ENCODE assay signal across 17 cellular contexts in genomic region chr15:29418178-29418577, GRCh38.
DNase-seq lines count a peak whose midpoint lies in the region; ATAC-seq and TF ChIP-seq lines count a peak whose summit lies in the region.
"Had no signal": no experiment of that assay in that cellular context is flagged by ENCODE, and none has a peak within 500 bp of the region (broad histone marks: within the 10 kb centered on the region; RNA-seq: fewer than 3 reads in every experiment).

No MANE protein-coding gene starts in this region.

- peak; percentile 18 for DNase-seq in activated CD4-positive, alpha-beta T cell treated with anti-CD3 and anti-CD28 coated beads, Interleukin-2, amount 10 ng/mL, durations not matched to agents 24 days and 14 days
- DNase-seq in activated CD4-positive, alpha-beta T cell treated with anti-CD3 and anti-CD28 coated beads for 1 hour: no peak
- DNase-seq in mucosa of descending colon (peak in 1 of 3 donors; percentile 27), sigmoid colon (no peak), globus pallidus (ENCODE audit: low spot score) (no peak), adrenal gland (no peak)
- no peak for DNase-seq in activated naive CD8-positive, alpha-beta T cell treated with anti-CD3 and anti-CD28 coated beads, Interleukin-2, amount 50 U/mL, for 24 hours
- DNase-seq: AML-193; Calu3; CD8-positive, alpha-beta T cell; DMS79 treated with DMSO at 0.1 percent for 48 hours; GF-D8; GM23248 had no signal

- no peak for TF ChIP-seq POLR2A in sigmoid colon (IDR thresholded peaks at IDR 0.05)
- no peak for TF ChIP-seq POLR2A in adrenal gland (IDR thresholded peaks at IDR 0.05)

- no peak overlapping the region for H3K4me3 Mint-ChIP-seq in activated CD4-positive, alpha-beta T cell treated with anti-CD3 and anti-CD28 coated beads, Interleukin-2, amount 10 ng/mL, durations not matched to agents 24 days and 14 days
- H3K4me3 Mint-ChIP-seq in activated naive CD8-positive, alpha-beta T cell treated with anti-CD3 and anti-CD28 coated beads, Interleukin-2, amount 50 U/mL, for 24 hours: no peak overlapping the region
- H3K4me3 Mint-ChIP-seq: CD8-positive, alpha-beta T cell had no signal

- no peak for TF ChIP-seq EP300 in sigmoid colon (IDR thresholded peaks at IDR 0.05)

- 57 to 69% methylated on average over 4 of the region's 4 CpGs for WGBS in sigmoid colon, 2 donors
- WGBS in adrenal gland, 4 donors: 61 to 87% (median 74%) methylated on average over 4 of the region's 4 CpGs

- H3K27me3 Mint-ChIP-seq in activated CD4-positive, alpha-beta T cell treated with anti-CD3 and anti-CD28 coated beads, Interleukin-2, amount 10 ng/mL, durations not matched to agents 24 days and 14 days: peaks cover 6% of the 10 kb centered on the region
- peaks cover 6% of the 10 kb centered on the region for H3K27me3 Mint-ChIP-seq in activated naive CD8-positive, alpha-beta T cell treated with anti-CD3 and anti-CD28 coated beads, Interleukin-2, amount 50 U/mL, for 24 hours

- H3K4me1 Mint-ChIP-seq in activated CD4-positive, alpha-beta T cell treated with anti-CD3 and anti-CD28 coated beads, Interleukin-2, amount 10 ng/mL, durations not matched to agents 24 days and 14 days: no peaks in the 10 kb centered on the region
- H3K4me1 Mint-ChIP-seq in activated naive CD8-positive, alpha-beta T cell treated with anti-CD3 and anti-CD28 coated beads, Interleukin-2, amount 50 U/mL, for 24 hours: no peaks in the 10 kb centered on the region

- H3K4me3 ChIP-seq in mucosa of descending colon: no peak overlapping the region
- H3K4me3 ChIP-seq in sigmoid colon: no peak overlapping the region
- no peak overlapping the region for H3K4me3 ChIP-seq in adrenal gland
- H3K4me3 ChIP-seq: A549, GM23248, HAP-1 had no signal

- H3K9me3 Mint-ChIP-seq in activated CD4-positive, alpha-beta T cell treated with anti-CD3 and anti-CD28 coated beads, Interleukin-2, amount 10 ng/mL, durations not matched to agents 24 days and 14 days: no peaks in the 10 kb centered on the region
- no peaks in the 10 kb centered on the region for H3K9me3 Mint-ChIP-seq in activated naive CD8-positive, alpha-beta T cell treated with anti-CD3 and anti-CD28 coated beads, Interleukin-2, amount 50 U/mL, for 24 hours
- H3K9me3 Mint-ChIP-seq: CD8-positive, alpha-beta T cell had no signal

- H3K27ac ChIP-seq in sigmoid colon (peak overlapping the region in 3 of 4 donors; percentile 52 to 71 (median 63)), adrenal gland (no peak overlapping the region)
- H3K27ac ChIP-seq: 22Rv1, A549, C4-2B, GM23248 had no signal

- no peaks in the 10 kb centered on the region for H3K36me3 Mint-ChIP-seq in activated CD4-positive, alpha-beta T cell treated with anti-CD3 and anti-CD28 coated beads, Interleukin-2, amount 10 ng/mL, durations not matched to agents 24 days and 14 days (ENCODE audit: low read depth)
- H3K36me3 Mint-ChIP-seq in activated naive CD8-positive, alpha-beta T cell treated with anti-CD3 and anti-CD28 coated beads, Interleukin-2, amount 50 U/mL, for 24 hours (ENCODE audit: low read depth): no peaks in the 10 kb centered on the region
- H3K36me3 Mint-ChIP-seq: CD8-positive, alpha-beta T cell had no signal

- peak; percentile 74 for ATAC-seq in mucosa of descending colon
- no peak for ATAC-seq in activated naive CD8-positive, alpha-beta T cell treated with anti-CD3 and anti-CD28 coated beads, Interleukin-2, amount 50 U/mL, for 24 hours
- ATAC-seq: A549; CD8-positive, alpha-beta T cell had no signal

- intact Hi-C loops in activated CD4-positive, alpha-beta T cell treated with anti-CD3 and anti-CD28 coated beads, Interleukin-2, amount 10 ng/mL, durations not matched to agents 24 days and 14 days (cut with micrococcal nuclease): no loop called here
- intact Hi-C loops in mucosa of descending colon (cut with DNase I, micrococcal nuclease): no loop called here
- intact Hi-C loops in sigmoid colon (cut with DNase I): no loop called here
- intact Hi-C loops in adrenal gland (cut with DNase I): no loop called here

- H3K9me3 ChIP-seq in mucosa of descending colon: no peaks in the 10 kb centered on the region
- no peaks in the 10 kb centered on the region for H3K9me3 ChIP-seq in sigmoid colon
- no peaks in the 10 kb centered on the region for H3K9me3 ChIP-seq in adrenal gland (replicated peaks in 1 of 3)
- H3K9me3 ChIP-seq: A549, HAP-1 had no signal

- H3K36me3 ChIP-seq in mucosa of descending colon (ENCODE audit: low read depth) (no peaks in the 10 kb centered on the region), sigmoid colon (no peaks in the 10 kb centered on the region), adrenal gland (replicated peaks in 1 of 2) (no peaks in the 10 kb centered on the region)
- H3K36me3 ChIP-seq: HAP-1 had no signal

- TF ChIP-seq CTCF in mucosa of descending colon (IDR thresholded peaks at IDR 0.05) (no peak), sigmoid colon (IDR thresholded peaks at IDR 0.05) (no peak), adrenal gland (IDR thresholded peaks at IDR 0.05) (no peak)

- H3K27ac Mint-ChIP-seq in activated CD4-positive, alpha-beta T cell treated with anti-CD3 and anti-CD28 coated beads, Interleukin-2, amount 10 ng/mL, durations not matched to agents 24 days and 14 days: no peak overlapping the region
- H3K27ac Mint-ChIP-seq in activated naive CD8-positive, alpha-beta T cell treated with anti-CD3 and anti-CD28 coated beads, Interleukin-2, amount 50 U/mL, for 24 hours: no peak overlapping the region
- H3K27ac Mint-ChIP-seq: CD8-positive, alpha-beta T cell had no signal

- H3K4me1 ChIP-seq in mucosa of descending colon (ENCODE audit: low read depth) (no peaks in the 10 kb centered on the region), sigmoid colon (peaks cover 0 to 23% (median 10%) of the 10 kb centered on the region in 4 donors), adrenal gland (replicated peaks in 1 of 2) (no peaks in the 10 kb centered on the region)
- H3K4me1 ChIP-seq: A549, HAP-1 had no signal

- H3K27me3 ChIP-seq in sigmoid colon (no peaks in the 10 kb centered on the region), adrenal gland (no peaks in the 10 kb centered on the region)

Comparison
In these comparisons a context has a peak if more than half of its experiments do, and no peak if none do; other contexts are left out.
1. H3K27ac ChIP-seq: peak in sigmoid colon (3 of 4); none in adrenal gland (0 of 5).